Comparison of ENCODE assay signal across 17 cellular contexts in genomic region chr5:172055421-172055820, GRCh38. TPM values are rescaled to one million over a fixed set of nuclear protein-coding genes. Genes with fewer than 3 reads are reported as not detected.
DNase-seq lines count a peak whose midpoint lies in the region; ATAC-seq and TF ChIP-seq lines count a peak whose summit lies in the region.
"Had no signal": no experiment of that assay in that cellular context is flagged by ENCODE, and none has a peak within 500 bp of the region (broad histone marks: within the 10 kb centered on the region; RNA-seq: fewer than 3 reads in every experiment).

No MANE protein-coding gene starts in this region.

- peak overlapping the region; percentile 55 for H3K27ac Mint-ChIP-seq in activated CD8-positive, alpha-beta T cell treated with anti-CD3 and anti-CD28 coated beads, Interleukin-2, amount 10 ng/mL, durations not matched to agents 7 days and 5 days
- no peak overlapping the region for H3K27ac Mint-ChIP-seq in activated CD8-positive, alpha-beta T cell treated with anti-CD3 and anti-CD28 coated beads for 36 hours
- peak overlapping the region; percentile 41 for H3K27ac Mint-ChIP-seq in activated naive CD8-positive, alpha-beta T cell treated with anti-CD3 and anti-CD28 coated beads, Interleukin-2, amount 50 U/mL, for 24 hours
- H3K27ac Mint-ChIP-seq in naive thymus-derived CD4-positive, alpha-beta T cell, result peak overlapping the region in 7 of 9 donors; percentile 36 to 91 (median 83)

- H3K9ac ChIP-seq in colonic mucosa (ENCODE audit: low read depth in 2 of 2, low read length in 2 of 2), result no peak overlapping the region

- no peak overlapping the region for H3K27ac ChIP-seq in naive thymus-derived CD4-positive, alpha-beta T cell (ENCODE audit: low read depth, low read length)
- H3K27ac ChIP-seq in colonic mucosa, result no peak overlapping the region

- H3K27me3 Mint-ChIP-seq in activated CD8-positive, alpha-beta T cell treated with anti-CD3 and anti-CD28 coated beads, Interleukin-2, amount 10 ng/mL, durations not matched to agents 7 days and 5 days (ENCODE audit: low read depth), result no peaks in the 10 kb centered on the region
- no peaks in the 10 kb centered on the region for H3K27me3 Mint-ChIP-seq in activated CD8-positive, alpha-beta T cell treated with anti-CD3 and anti-CD28 coated beads for 36 hours
- H3K27me3 Mint-ChIP-seq in activated naive CD8-positive, alpha-beta T cell treated with anti-CD3 and anti-CD28 coated beads, Interleukin-2, amount 50 U/mL, for 24 hours, result no peaks in the 10 kb centered on the region
- no peaks in the 10 kb centered on the region for H3K27me3 Mint-ChIP-seq in naive thymus-derived CD4-positive, alpha-beta T cell
- H3K27me3 Mint-ChIP-seq: CD4-positive, CD25-positive, alpha-beta regulatory T cell had no signal

- H3K27me3 ChIP-seq in naive thymus-derived CD4-positive, alpha-beta T cell (ENCODE audit: control insufficient read depth in 2 of 2, insufficient read depth in 2 of 2, low read length in 2 of 2), result no peaks in the 10 kb centered on the region
- no peaks in the 10 kb centered on the region for H3K27me3 ChIP-seq in colonic mucosa
- H3K27me3 ChIP-seq: BE2C had no signal

- intact Hi-C loops in activated CD8-positive, alpha-beta T cell treated with anti-CD3 and anti-CD28 coated beads for 36 hours (cut with micrococcal nuclease), result no loop called here
- intact Hi-C loops in naive thymus-derived CD4-positive, alpha-beta T cell (cut with micrococcal nuclease), result loop anchor here in 1 of 2 donors (5.0 kb wide), 1 partner anchor 143 kb away; no protein-coding TSS in a partner anchor
- intact Hi-C loops in colonic mucosa (cut with DNase I), result no loop called here

- no peak for ATAC-seq in activated CD8-positive, alpha-beta T cell treated with anti-CD3 and anti-CD28 coated beads, Interleukin-2, amount 10 ng/mL, durations not matched to agents 7 days and 5 days
- no peak for ATAC-seq in activated CD8-positive, alpha-beta T cell treated with anti-CD3 and anti-CD28 coated beads for 36 hours
- ATAC-seq in activated naive CD8-positive, alpha-beta T cell treated with anti-CD3 and anti-CD28 coated beads, Interleukin-2, amount 50 U/mL, for 24 hours, result no peak
- ATAC-seq in naive thymus-derived CD4-positive, alpha-beta T cell, result no peak
- ATAC-seq in HG03469 (IDR thresholded peaks at IDR 0.05; ENCODE audit: unreplicated experiment), result no peak
- no peak for ATAC-seq in GM19023 (IDR thresholded peaks at IDR 0.05; ENCODE audit: unreplicated experiment)
- ATAC-seq: HepG2, PC-3 had no signal

- H3K36me3 ChIP-seq in naive thymus-derived CD4-positive, alpha-beta T cell (ENCODE audit: control insufficient read depth in 2 of 3, insufficient read depth in 3 of 3, low read length in 3 of 3), result peaks cover 39 to 97% (median 60%) of the 10 kb centered on the region in 3 experiments
- no peaks in the 10 kb centered on the region for H3K36me3 ChIP-seq in colonic mucosa
- H3K36me3 ChIP-seq: BE2C had no signal

- H3K4me1 Mint-ChIP-seq in activated CD8-positive, alpha-beta T cell treated with anti-CD3 and anti-CD28 coated beads, Interleukin-2, amount 10 ng/mL, durations not matched to agents 7 days and 5 days (ENCODE audit: low read depth), result peaks cover 13% of the 10 kb centered on the region
- H3K4me1 Mint-ChIP-seq in activated CD8-positive, alpha-beta T cell treated with anti-CD3 and anti-CD28 coated beads for 36 hours (ENCODE audit: low read depth), result no peaks in the 10 kb centered on the region
- H3K4me1 Mint-ChIP-seq in activated naive CD8-positive, alpha-beta T cell treated with anti-CD3 and anti-CD28 coated beads, Interleukin-2, amount 50 U/mL, for 24 hours, result peaks cover 2% of the 10 kb centered on the region
- peaks cover 7 to 39% (median 11%) of the 10 kb centered on the region in 7 donors for H3K4me1 Mint-ChIP-seq in naive thymus-derived CD4-positive, alpha-beta T cell

- no peak overlapping the region for H3K4me3 Mint-ChIP-seq in activated CD8-positive, alpha-beta T cell treated with anti-CD3 and anti-CD28 coated beads, Interleukin-2, amount 10 ng/mL, durations not matched to agents 7 days and 5 days
- no peak overlapping the region for H3K4me3 Mint-ChIP-seq in activated CD8-positive, alpha-beta T cell treated with anti-CD3 and anti-CD28 coated beads for 36 hours
- H3K4me3 Mint-ChIP-seq in activated naive CD8-positive, alpha-beta T cell treated with anti-CD3 and anti-CD28 coated beads, Interleukin-2, amount 50 U/mL, for 24 hours, result no peak overlapping the region
- no peak overlapping the region for H3K4me3 Mint-ChIP-seq in naive thymus-derived CD4-positive, alpha-beta T cell

- CTCF ChIA-PET in activated CD8-positive, alpha-beta T cell treated with anti-CD3 and anti-CD28 coated beads, Interleukin-2, amount 10 ng/mL, durations not matched to agents 7 days and 5 days (lab: Charles Lee), result interaction anchor here (0.7 to 1.0 kb wide), 2 partner anchors 11 to 143 kb away, joined by 3 to 4 read pairs; no protein-coding TSS in a partner anchor
- CTCF ChIA-PET in activated CD8-positive, alpha-beta T cell treated with anti-CD3 and anti-CD28 coated beads for 36 hours (lab: Charles Lee), result interaction anchor here (0.7 to 5.3 kb wide), 3 partner anchors 9 to 144 kb away, joined by 3 to 42 read pairs (median 3); no protein-coding TSS in a partner anchor
- CTCF ChIA-PET in naive thymus-derived CD4-positive, alpha-beta T cell (lab: Charles Lee), result interaction anchor here (1.3 kb wide), 1 partner anchor 51 kb away, joined by 3 read pairs; no protein-coding TSS in a partner anchor

- TF ChIP-seq CTCF in activated CD8-positive, alpha-beta T cell treated with anti-CD3 and anti-CD28 coated beads for 36 hours (IDR thresholded peaks at IDR 0.05), result no peak
- TF ChIP-seq CTCF in colonic mucosa (IDR thresholded peaks at IDR 0.05), result no peak

- POLR2A ChIA-PET in activated CD8-positive, alpha-beta T cell treated with anti-CD3 and anti-CD28 coated beads, Interleukin-2, amount 10 ng/mL, durations not matched to agents 7 days and 5 days (lab: Charles Lee), result no interaction called here
- POLR2A ChIA-PET in activated CD8-positive, alpha-beta T cell treated with anti-CD3 and anti-CD28 coated beads for 36 hours (lab: Charles Lee), result interaction anchor here (0.5 to 0.9 kb wide), 2 partner anchors 16 to 48 kb away, joined by 3 read pairs; no protein-coding TSS in a partner anchor
- POLR2A ChIA-PET in naive thymus-derived CD4-positive, alpha-beta T cell (lab: Charles Lee), result interaction anchor here (0.9 kb wide), 1 partner anchor 11 kb away, joined by 4 read pairs; no protein-coding TSS in a partner anchor

- no peak for DNase-seq in activated CD8-positive, alpha-beta T cell treated with anti-CD3 and anti-CD28 coated beads, Interleukin-2, amount 10 ng/mL, durations not matched to agents 7 days and 5 days
- DNase-seq in activated CD8-positive, alpha-beta T cell treated with anti-CD3 and anti-CD28 coated beads for 36 hours, result no peak
- DNase-seq in activated naive CD8-positive, alpha-beta T cell treated with anti-CD3 and anti-CD28 coated beads, Interleukin-2, amount 50 U/mL, for 24 hours, result no peak
- no peak for DNase-seq in naive thymus-derived CD4-positive, alpha-beta T cell
- no peak for DNase-seq in colonic mucosa
- DNase-seq: BE2C; Caco-2; CD4-positive, CD25-positive, alpha-beta regulatory T cell; KG1; NCI-H1417; NCI-H187; NCI-H526; PC-3; RPMI8226 had no signal

- H3K9me3 Mint-ChIP-seq in activated CD8-positive, alpha-beta T cell treated with anti-CD3 and anti-CD28 coated beads, Interleukin-2, amount 10 ng/mL, durations not matched to agents 7 days and 5 days (ENCODE audit: insufficient read depth), result no peaks in the 10 kb centered on the region
- H3K9me3 Mint-ChIP-seq in activated CD8-positive, alpha-beta T cell treated with anti-CD3 and anti-CD28 coated beads for 36 hours, result no peaks in the 10 kb centered on the region
- no peaks in the 10 kb centered on the region for H3K9me3 Mint-ChIP-seq in activated naive CD8-positive, alpha-beta T cell treated with anti-CD3 and anti-CD28 coated beads, Interleukin-2, amount 50 U/mL, for 24 hours
- H3K9me3 Mint-ChIP-seq in naive thymus-derived CD4-positive, alpha-beta T cell, result peaks cover 0 to 8% (median 0%) of the 10 kb centered on the region in 11 donors
- H3K9me3 Mint-ChIP-seq: CD4-positive, CD25-positive, alpha-beta regulatory T cell had no signal

- no peak overlapping the region for H3K4me3 ChIP-seq in naive thymus-derived CD4-positive, alpha-beta T cell (ENCODE audit: low read length)
- no peak overlapping the region for H3K4me3 ChIP-seq in colonic mucosa

- H3K4me1 ChIP-seq in naive thymus-derived CD4-positive, alpha-beta T cell (ENCODE audit: control insufficient read depth in 2 of 2, insufficient read depth in 2 of 2, low read length in 2 of 2), result no peaks in the 10 kb centered on the region
- no peaks in the 10 kb centered on the region for H3K4me1 ChIP-seq in colonic mucosa
- H3K4me1 ChIP-seq: BE2C, Caco-2 had no signal

- no peaks in the 10 kb centered on the region for H3K9me3 ChIP-seq in naive thymus-derived CD4-positive, alpha-beta T cell (ENCODE audit: control insufficient read depth in 2 of 3, low read length in 3 of 3)
- H3K9me3 ChIP-seq in colonic mucosa, result no peaks in the 10 kb centered on the region
- H3K9me3 ChIP-seq: BE2C, Caco-2 had no signal

- H3K36me3 Mint-ChIP-seq in activated CD8-positive, alpha-beta T cell treated with anti-CD3 and anti-CD28 coated beads, Interleukin-2, amount 10 ng/mL, durations not matched to agents 7 days and 5 days (ENCODE audit: low read depth), result peaks cover 79% of the 10 kb centered on the region
- peaks cover 34% of the 10 kb centered on the region for H3K36me3 Mint-ChIP-seq in activated CD8-positive, alpha-beta T cell treated with anti-CD3 and anti-CD28 coated beads for 36 hours (ENCODE audit: low read depth)
- H3K36me3 Mint-ChIP-seq in activated naive CD8-positive, alpha-beta T cell treated with anti-CD3 and anti-CD28 coated beads, Interleukin-2, amount 50 U/mL, for 24 hours (ENCODE audit: low read depth), result peaks cover 37% of the 10 kb centered on the region
- H3K36me3 Mint-ChIP-seq in naive thymus-derived CD4-positive, alpha-beta T cell, result peaks cover 17 to 63% (median 30%) of the 10 kb centered on the region in 5 donors

RNA-seq across cellular contexts. Expression of gene FBXW11, which starts 49.0 kb away (rescaled TPM):
- 10 to 100 TPM; 26.3 to 27.1 TPM for total RNA-seq in activated CD8-positive, alpha-beta T cell treated with anti-CD3 and anti-CD28 coated beads, Interleukin-2, amount 10 ng/mL, durations not matched to agents 7 days and 5 days
- total RNA-seq in activated CD8-positive, alpha-beta T cell treated with anti-CD3 and anti-CD28 coated beads for 36 hours, result 10 to 100 TPM; 49.3 to 52.6 TPM
- 10 to 100 TPM; 29.1 to 40.7 (median 33.6) TPM for total RNA-seq in naive thymus-derived CD4-positive, alpha-beta T cell
- 10 to 100 TPM; 15.0 to 21.5 TPM for polyA plus RNA-seq in naive thymus-derived CD4-positive, alpha-beta T cell
- total RNA-seq in colonic mucosa, result 10 to 100 TPM; 25.9 to 35.5 TPM
